ENCODE assay signal across 10 cellular contexts in genomic region chr15:40398413-40398873, GRCh38. TPM values are rescaled to one million over a fixed set of nuclear protein-coding genes. Genes with fewer than 3 reads are reported as not detected.
DNase-seq lines count a peak whose midpoint lies in the region; ATAC-seq, FAIRE-seq and TF ChIP-seq lines count a peak whose summit lies in the region.
"Had no signal": no experiment of that assay in that cellular context is flagged by ENCODE, and none has a peak within 500 bp of the region (broad histone marks: within the 10 kb centered on the region; RNA-seq: fewer than 3 reads in every experiment).

No MANE protein-coding gene starts in this region.

- H3K27me3 ChIP-seq in Karpas-422 (ENCODE audit: low read length): no peaks in the 10 kb centered on the region
- H3K27me3 ChIP-seq: body of pancreas had no signal

- FAIRE-seq in H54 (lab: Jason Lieb, UNC): no peak

- no peaks in the 10 kb centered on the region for H3K9me3 Mint-ChIP-seq in activated CD4-positive, alpha-beta memory T cell treated with anti-CD3 and anti-CD28 coated beads, Interleukin-2, amount 10 ng/mL, durations not matched to agents 7 days and 5 days

- no peak overlapping the region for H3K27ac ChIP-seq in Karpas-422 (ENCODE audit: low read length)
- H3K27ac ChIP-seq: body of pancreas had no signal

- H3K4me3 ChIP-seq in Karpas-422 (ENCODE audit: low read length): no peak overlapping the region
- H3K4me3 ChIP-seq: body of pancreas had no signal

- no peaks in the 10 kb centered on the region for H3K9me3 ChIP-seq in Karpas-422 (ENCODE audit: low read length)
- H3K9me3 ChIP-seq: body of pancreas had no signal

- peaks cover 8% of the 10 kb centered on the region; the same call in 1 of the 2 replicates for H3K36me3 ChIP-seq in Karpas-422 (ENCODE audit: insufficient read depth, low read length)

- CTCF ChIA-PET in activated CD4-positive, alpha-beta memory T cell treated with anti-CD3 and anti-CD28 coated beads, Interleukin-2, amount 10 ng/mL, durations not matched to agents 7 days and 5 days (lab: Charles Lee): interaction anchor here (0.7 to 2.0 kb wide), 8 partner anchors 9 to 181 kb away, joined by 3 to 11 read pairs (median 4); partner anchors contain the start of gene KNSTRN

- TF ChIP-seq POLR2A in H54 (IDR thresholded peaks at IDR 0.05; ENCODE audit: low read depth, low read length): no peak

- no peak overlapping the region for H3K4me2 ChIP-seq in Karpas-422 (ENCODE audit: low read depth, low read length, poor library complexity, severe bottlenecking)

- peak; percentile 84 for DNase-seq in Ammon's horn (ENCODE audit: low spot score)
- DNase-seq in activated CD4-positive, alpha-beta memory T cell treated with anti-CD3 and anti-CD28 coated beads, Interleukin-2, amount 10 ng/mL, durations not matched to agents 7 days and 5 days: peak; percentile 39
- DNase-seq in activated gamma-delta T cell (lab: John Stamatoyannopoulos, UW): no peak
- no peak for DNase-seq in Karpas-422
- DNase-seq in hepatic stellate cell (ENCODE audit: low spot score): no peak
- DNase-seq in H54 (ENCODE audit: insufficient read length, low spot score): no peak
- DNase-seq: NCI-H226 had no signal

- H3K27me3 Mint-ChIP-seq in activated CD4-positive, alpha-beta memory T cell treated with anti-CD3 and anti-CD28 coated beads, Interleukin-2, amount 10 ng/mL, durations not matched to agents 7 days and 5 days: no peaks in the 10 kb centered on the region

- peak overlapping the region; percentile 32 for H3K27ac Mint-ChIP-seq in activated CD4-positive, alpha-beta memory T cell treated with anti-CD3 and anti-CD28 coated beads, Interleukin-2, amount 10 ng/mL, durations not matched to agents 7 days and 5 days

- H3K36me3 Mint-ChIP-seq in activated CD4-positive, alpha-beta memory T cell treated with anti-CD3 and anti-CD28 coated beads, Interleukin-2, amount 10 ng/mL, durations not matched to agents 7 days and 5 days (ENCODE audit: low read depth): peaks cover 15% of the 10 kb centered on the region

- H3K4me1 Mint-ChIP-seq in activated CD4-positive, alpha-beta memory T cell treated with anti-CD3 and anti-CD28 coated beads, Interleukin-2, amount 10 ng/mL, durations not matched to agents 7 days and 5 days: peaks cover 32% of the 10 kb centered on the region

- no peaks in the 10 kb centered on the region for H3K79me2 ChIP-seq in Karpas-422 (ENCODE audit: low read length)

- no peak overlapping the region for H2AFZ ChIP-seq in Karpas-422 (ENCODE audit: low read length)

- peak; percentile 83 for ATAC-seq in GM18907 (IDR thresholded peaks at IDR 0.05; ENCODE audit: unreplicated experiment)
- ATAC-seq in HG03354 (IDR thresholded peaks at IDR 0.05; ENCODE audit: poor library complexity, severe bottlenecking, unreplicated experiment): peak; percentile 58
- ATAC-seq: body of pancreas had no signal

- peak overlapping the region; percentile 29 for H3K4me3 Mint-ChIP-seq in activated CD4-positive, alpha-beta memory T cell treated with anti-CD3 and anti-CD28 coated beads, Interleukin-2, amount 10 ng/mL, durations not matched to agents 7 days and 5 days

- H3K9me2 ChIP-seq in Karpas-422 (replicated peaks; ENCODE audit: insufficient read depth, low read length): no peaks in the 10 kb centered on the region

- no peaks in the 10 kb centered on the region for H4K20me1 ChIP-seq in Karpas-422 (ENCODE audit: insufficient read depth, low read depth, low read length)

- no peak overlapping the region for H3K9ac ChIP-seq in Karpas-422 (ENCODE audit: low read length)

- no peaks in the 10 kb centered on the region for H3K4me1 ChIP-seq in Karpas-422 (ENCODE audit: low read length)
- H3K4me1 ChIP-seq: body of pancreas had no signal

- POLR2A ChIA-PET in activated CD4-positive, alpha-beta memory T cell treated with anti-CD3 and anti-CD28 coated beads, Interleukin-2, amount 10 ng/mL, durations not matched to agents 7 days and 5 days (lab: Charles Lee): interaction anchor here (0.9 to 4.2 kb wide), 8 partner anchors 8 to 90 kb away, joined by 3 to 41 read pairs (median 6); partner anchors contain the start of genes IVD, KNSTRN and PLCB2

RNA-seq across cellular contexts. Expression of gene IVD, which starts 7.2 kb away (rescaled TPM):
- total RNA-seq in activated CD4-positive, alpha-beta memory T cell treated with anti-CD3 and anti-CD28 coated beads, Interleukin-2, amount 10 ng/mL, durations not matched to agents 7 days and 5 days: 10 to 100 TPM; 38.1 to 38.4 TPM
- total RNA-seq in Karpas-422 (2014; rRNA removed; shearing (Covaris generic); ENCODE audit: low replicate concordance): 38.1 and 56.4 TPM in 2 replicates

RNA-seq across cellular contexts. Expression of gene KNSTRN, which starts 15.9 kb away (rescaled TPM):
- total RNA-seq in activated CD4-positive, alpha-beta memory T cell treated with anti-CD3 and anti-CD28 coated beads, Interleukin-2, amount 10 ng/mL, durations not matched to agents 7 days and 5 days: 10 to 100 TPM; 54.2 to 54.3 TPM
- 34.5 and 43.1 TPM in 2 replicates for total RNA-seq in Karpas-422 (2014; rRNA removed; shearing (Covaris generic); ENCODE audit: low replicate concordance)

RNA-seq across cellular contexts. Expression of gene DISP2, which starts 40.4 kb away (rescaled TPM):
- total RNA-seq in activated CD4-positive, alpha-beta memory T cell treated with anti-CD3 and anti-CD28 coated beads, Interleukin-2, amount 10 ng/mL, durations not matched to agents 7 days and 5 days: under 1 TPM; 0.03 to 0.18 TPM
- total RNA-seq in Karpas-422 (2014; rRNA removed; shearing (Covaris generic); ENCODE audit: low replicate concordance): 0.07 and 2.6 TPM in 2 replicates

RNA-seq across cellular contexts. Expression of gene BAHD1, which starts 42.3 kb away (rescaled TPM):
- total RNA-seq in activated CD4-positive, alpha-beta memory T cell treated with anti-CD3 and anti-CD28 coated beads, Interleukin-2, amount 10 ng/mL, durations not matched to agents 7 days and 5 days: 10 to 100 TPM; 26.0 to 27.0 TPM
- total RNA-seq in Karpas-422 (2014; rRNA removed; shearing (Covaris generic); ENCODE audit: low replicate concordance): 10.3 and 15.4 TPM in 2 replicates

RNA-seq across cellular contexts. Expression of gene PHGR1, which starts 47.6 kb away (rescaled TPM):
- total RNA-seq in activated CD4-positive, alpha-beta memory T cell treated with anti-CD3 and anti-CD28 coated beads, Interleukin-2, amount 10 ng/mL, durations not matched to agents 7 days and 5 days: not detected
- not detected in 2 replicates for total RNA-seq in Karpas-422 (2014; rRNA removed; shearing (Covaris generic); ENCODE audit: low replicate concordance)
- total RNA-seq: body of pancreas had no signal

Comparison
In these comparisons a context has a peak if more than half of its experiments do, and no peak if none do; other contexts are left out.
1. DNase-seq: peak in Ammon's horn (single experiment) and activated CD4-positive, alpha-beta memory T cell treated with anti-CD3 and anti-CD28 coated beads, Interleukin-2, amount 10 ng/mL, durations not matched to agents 7 days and 5 days (single experiment); none in activated gamma-delta T cell (single experiment), Karpas-422 (single experiment), hepatic stellate cell (single experiment) and H54 (single experiment).